Comparison of ENCODE assay signal across 27 cellular contexts in the genomic region with DNA sequence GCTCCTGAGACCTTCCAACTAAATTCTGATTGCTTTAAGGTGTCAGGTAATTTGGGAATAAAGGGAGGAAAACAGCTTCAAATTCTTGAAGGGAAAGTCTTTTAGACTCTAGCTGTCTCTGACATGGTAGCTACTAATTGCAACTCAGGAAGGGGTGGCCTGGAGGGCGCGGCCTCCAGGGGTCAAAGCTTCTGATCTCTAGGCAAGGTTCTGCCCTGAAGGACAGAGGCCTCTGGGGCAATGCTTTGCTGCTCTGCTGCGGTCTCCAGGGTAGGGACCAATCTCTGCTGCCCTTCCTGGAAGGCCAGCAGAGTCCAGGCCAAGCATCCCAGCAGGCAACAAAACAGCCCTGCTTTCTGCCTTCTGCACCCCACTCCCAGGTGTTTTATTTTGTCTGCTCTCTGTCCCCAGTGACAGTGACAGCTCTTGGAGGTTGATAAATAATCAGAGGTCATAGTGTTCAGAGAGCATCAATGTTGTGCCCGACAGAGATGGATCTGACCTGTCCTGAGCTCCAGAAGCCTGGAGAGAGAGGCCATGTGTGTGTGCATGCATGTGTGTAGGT. TPM values are rescaled to one million over a fixed set of nuclear protein-coding genes. Genes with fewer than 3 reads are reported as not detected.
"Had no signal": no experiment of that assay in that cellular context is flagged by ENCODE, and none has a peak within 500 bp of the region (broad histone marks: within the 10 kb centered on the region; RNA-seq: fewer than 3 reads in every experiment).

No MANE protein-coding gene starts in this region.

- H3K9me3 ChIP-seq: adrenal gland, body of pancreas, colonic mucosa, neutrophil, ovary, prostate gland, thoracic aorta, upper lobe of left lung, vagina had no signal

- H3K4me3 ChIP-seq: adrenal gland, body of pancreas, cardiac muscle cell, colonic mucosa, ovary, prostate gland, skin epidermis, thoracic aorta, upper lobe of left lung, vagina had no signal

- H3K27ac ChIP-seq: adrenal gland, body of pancreas, cardiac muscle cell, colonic mucosa, neutrophil, ovary, prostate gland, skin epidermis, thoracic aorta, upper lobe of left lung had no signal

- DNase-seq: activated CD4-positive, alpha-beta T cell treated with anti-CD3 and anti-CD28 coated beads for 36 hours; activated CD4-positive, CD25-positive, alpha-beta regulatory T cell; activated naive CD4-positive, alpha-beta T cell treated with Interleukin-2 at 50 U/mL for 16 hours; activated naive CD8-positive, alpha-beta T cell treated with anti-CD3 and anti-CD28 coated beads for 36 hours; activated T-cell treated with anti-CD3 and anti-CD28 coated beads for 4 hours; activated T-cell treated with anti-CD3 and anti-CD28 coated beads, Interleukin-2, amount 50 U/mL, for 72 hours; adrenal gland; aorta; body of pancreas; cerebellar nuclear complex; colonic mucosa; effector CD8-positive, alpha-beta T cell; islet precursor cell; naive thymus-derived CD8-positive, alpha-beta T cell; ovary; retina; stimulated activated CD4-positive, alpha-beta T cell treated with anti-CD3 and anti-CD28 coated beads, Interleukin-4, amount 100 ng/mL, for 24 hours; upper lobe of left lung had no signal

- H3K4me1 Mint-ChIP-seq: stimulated activated effector memory CD8-positive, alpha-beta T cell treated with anti-CD3 and anti-CD28 coated beads, Interleukin-12 subunit alpha, Interleukin-12 subunit beta, amount 100 ng/mL, for 72 hours had no signal

- H3K4me1 ChIP-seq: colonic mucosa, prostate gland had no signal

- H3K27ac Mint-ChIP-seq: activated CD4-positive, alpha-beta T cell treated with anti-CD3 and anti-CD28 coated beads for 36 hours; activated naive CD8-positive, alpha-beta T cell treated with anti-CD3 and anti-CD28 coated beads for 36 hours; activated T-cell treated with anti-CD3 and anti-CD28 coated beads, Interleukin-2, amount 50 U/mL, for 72 hours; mesothelial cell of epicardium; naive thymus-derived CD8-positive, alpha-beta T cell; stimulated activated effector memory CD8-positive, alpha-beta T cell treated with anti-CD3 and anti-CD28 coated beads, Interleukin-12 subunit alpha, Interleukin-12 subunit beta, amount 100 ng/mL, for 72 hours; stimulated activated naive CD8-positive, alpha-beta T cell treated with anti-CD3 and anti-CD28 coated beads, Interleukin-15, Interleukin-2, amounts not matched to agents 100 ng/mL and 50 ng/mL, for 24 hours had no signal

- H3K36me3 Mint-ChIP-seq: activated naive CD8-positive, alpha-beta T cell treated with anti-CD3 and anti-CD28 coated beads for 36 hours; mesothelial cell of epicardium; naive thymus-derived CD8-positive, alpha-beta T cell; stimulated activated effector memory CD8-positive, alpha-beta T cell treated with anti-CD3 and anti-CD28 coated beads, Interleukin-12 subunit alpha, Interleukin-12 subunit beta, amount 100 ng/mL, for 72 hours had no signal

- H3K4me3 Mint-ChIP-seq: activated CD4-positive, alpha-beta T cell treated with anti-CD3 and anti-CD28 coated beads for 36 hours; activated naive CD8-positive, alpha-beta T cell treated with anti-CD3 and anti-CD28 coated beads for 36 hours; activated T-cell treated with anti-CD3 and anti-CD28 coated beads, Interleukin-2, amount 50 U/mL, for 72 hours; mesothelial cell of epicardium; stimulated activated effector memory CD8-positive, alpha-beta T cell treated with anti-CD3 and anti-CD28 coated beads, Interleukin-12 subunit alpha, Interleukin-12 subunit beta, amount 100 ng/mL, for 72 hours; stimulated activated naive CD8-positive, alpha-beta T cell treated with anti-CD3 and anti-CD28 coated beads, Interleukin-15, Interleukin-2, amounts not matched to agents 100 ng/mL and 50 ng/mL, for 24 hours had no signal

- H3K36me3 ChIP-seq: adrenal gland, cardiac muscle cell, colonic mucosa, neutrophil, ovary, prostate gland, thoracic aorta, upper lobe of left lung, vagina had no signal

- H3K27me3 ChIP-seq: adrenal gland, body of pancreas, cardiac muscle cell, ovary, vagina had no signal

- H3K9me3 Mint-ChIP-seq: activated naive CD8-positive, alpha-beta T cell treated with anti-CD3 and anti-CD28 coated beads for 36 hours; activated T-cell treated with anti-CD3 and anti-CD28 coated beads, Interleukin-2, amount 50 U/mL, for 72 hours; mesothelial cell of epicardium; stimulated activated effector memory CD8-positive, alpha-beta T cell treated with anti-CD3 and anti-CD28 coated beads, Interleukin-12 subunit alpha, Interleukin-12 subunit beta, amount 100 ng/mL, for 72 hours; stimulated activated naive CD8-positive, alpha-beta T cell treated with anti-CD3 and anti-CD28 coated beads, Interleukin-15, Interleukin-2, amounts not matched to agents 100 ng/mL and 50 ng/mL, for 24 hours had no signal

RNA-seq across cellular contexts. Expression of gene TUB, which starts 1.8 kb away (rescaled TPM):
- total RNA-seq: naive thymus-derived CD8-positive, alpha-beta T cell had no signal
